ENCODE assay signal across 16 cellular contexts in the genomic region with DNA sequence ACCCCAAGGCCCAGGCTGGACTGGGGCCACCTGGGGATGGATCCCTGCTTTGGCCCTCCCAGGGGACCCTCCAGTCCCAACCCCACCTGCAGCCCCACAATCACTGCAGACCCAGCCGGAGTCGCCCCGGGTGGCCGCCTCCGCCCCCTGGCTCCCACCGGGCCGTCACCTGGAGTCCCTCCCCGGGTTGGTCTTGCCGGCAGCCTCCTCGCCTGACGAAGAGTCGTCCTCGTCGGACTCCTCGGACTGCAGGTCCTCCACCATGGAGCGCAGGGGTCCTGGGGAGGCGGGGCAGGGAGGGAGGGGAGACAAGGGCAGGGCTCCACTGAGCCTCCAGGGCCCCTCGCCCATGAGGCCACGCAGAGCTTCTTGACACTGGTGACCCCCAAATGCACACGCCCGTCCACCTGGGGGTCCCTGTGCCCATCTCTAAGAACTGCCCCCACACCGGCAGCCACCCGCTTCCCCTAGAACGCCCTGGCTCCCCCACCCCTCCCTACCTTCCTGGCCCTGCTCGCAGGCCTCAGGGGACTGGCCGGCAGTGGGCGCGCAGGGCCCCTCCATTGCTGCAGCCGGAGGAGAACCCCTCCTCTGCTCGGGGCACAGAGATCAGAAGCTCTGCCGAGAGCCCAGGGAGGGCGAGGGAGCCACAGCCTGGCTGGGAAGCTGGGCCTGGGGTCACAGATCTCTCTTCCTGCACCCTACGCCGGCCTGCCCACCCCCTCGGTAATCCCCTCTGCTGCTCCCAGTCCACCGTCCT.
DNase-seq lines count a peak whose midpoint lies in the region; ATAC-seq and TF ChIP-seq lines count a peak whose summit lies in the region.
"Had no signal": no experiment of that assay in that cellular context is flagged by ENCODE, and none has a peak within 500 bp of the region (broad histone marks: within the 10 kb centered on the region; RNA-seq: fewer than 3 reads in every experiment).

No MANE protein-coding gene starts in this region.

- H3K9me3 ChIP-seq in Caco-2 = no peaks in the 10 kb centered on the region
- no peaks in the 10 kb centered on the region for H3K9me3 ChIP-seq in WERI-Rb-1 (ENCODE audit: severe bottlenecking)
- H3K9me3 ChIP-seq in iPS-20b (ENCODE audit: insufficient read depth, low read depth, low read length) = no peaks in the 10 kb centered on the region

- POLR2A ChIA-PET in Caco-2 (lab: Charles Lee) = no interaction called here

- no peaks in the 10 kb centered on the region for H3K4me1 Mint-ChIP-seq in Caco-2 (ENCODE audit: low read depth, unreplicated experiment)
- peaks cover 7% of the 10 kb centered on the region for H3K4me1 Mint-ChIP-seq in osteocyte (ENCODE audit: unreplicated experiment)
- H3K4me1 Mint-ChIP-seq: activated naive CD8-positive, alpha-beta T cell treated with anti-CD3 and anti-CD28 coated beads for 36 hours had no signal

- H3K27me3 ChIP-seq in Caco-2 (replicated peaks; ENCODE audit: control insufficient read depth, insufficient read depth, low read length) (no peaks in the 10 kb centered on the region), WERI-Rb-1 (ENCODE audit: insufficient read depth, low read depth, severe bottlenecking) (no peaks in the 10 kb centered on the region), iPS-20b (ENCODE audit: insufficient read depth, low read length) (no peaks in the 10 kb centered on the region)

- H3K9me3 Mint-ChIP-seq in Caco-2 (ENCODE audit: unreplicated experiment) (no peaks in the 10 kb centered on the region), osteocyte (ENCODE audit: unreplicated experiment) (no peaks in the 10 kb centered on the region)
- H3K9me3 Mint-ChIP-seq: activated naive CD8-positive, alpha-beta T cell treated with anti-CD3 and anti-CD28 coated beads for 36 hours; central memory CD8-positive, alpha-beta T cell had no signal

- CTCF ChIA-PET in Caco-2 (lab: Charles Lee) = no interaction called here

- no peak for DNase-seq in Caco-2
- no peak for DNase-seq in WERI-Rb-1
- no peak for DNase-seq in osteocyte (ENCODE audit: extremely low spot score, unreplicated experiment)
- no peak for DNase-seq in stimulated activated naive CD4-positive, alpha-beta T cell (lab: John Stamatoyannopoulos, UW)
- no peak for DNase-seq in left lobe of liver (ENCODE audit: low spot score)
- DNase-seq: activated naive CD8-positive, alpha-beta T cell treated with anti-CD3 and anti-CD28 coated beads for 36 hours; Calu3; NCI-H2081 treated with DMSO at 0.1 percent for 48 hours; NCI-H748 treated with DMSO at 0.1 percent for 48 hours; RPMI8226; stimulated activated CD4-positive, alpha-beta T cell treated with anti-CD3 and anti-CD28 coated beads, Interleukin-2, amount 100 ng/mL, for 48 hours; T-helper 17 cell had no signal

- H3K27me3 Mint-ChIP-seq in Caco-2 (ENCODE audit: insufficient read depth, unreplicated experiment) (no peaks in the 10 kb centered on the region), osteocyte (ENCODE audit: unreplicated experiment) (no peaks in the 10 kb centered on the region)
- H3K27me3 Mint-ChIP-seq: activated naive CD8-positive, alpha-beta T cell treated with anti-CD3 and anti-CD28 coated beads for 36 hours; central memory CD8-positive, alpha-beta T cell; T-helper 17 cell had no signal

- intact Hi-C loops in Caco-2 (cut with micrococcal nuclease; ENCODE audit: unreplicated experiment) = no loop called here

- H3K27ac ChIP-seq in WERI-Rb-1 = peak overlapping the region; percentile 38; the same call in 1 of the 2 replicates
- H3K27ac ChIP-seq in iPS-20b (ENCODE audit: low read length) = peak overlapping the region; percentile 67

- H3K36me3 Mint-ChIP-seq in Caco-2 (ENCODE audit: insufficient read depth, unreplicated experiment) (peaks cover 37% of the 10 kb centered on the region), osteocyte (ENCODE audit: unreplicated experiment) (peaks cover 5% of the 10 kb centered on the region)

- H3K27ac Mint-ChIP-seq in Caco-2 (ENCODE audit: unreplicated experiment) = peak overlapping the region; percentile 84
- H3K27ac Mint-ChIP-seq in osteocyte (ENCODE audit: unreplicated experiment) = peak overlapping the region; percentile 57
- H3K27ac Mint-ChIP-seq: activated naive CD8-positive, alpha-beta T cell treated with anti-CD3 and anti-CD28 coated beads for 36 hours; T-helper 17 cell had no signal

- H3K9ac ChIP-seq in iPS-20b (ENCODE audit: low read depth, low read length) = no peak overlapping the region; the same call in 1 of the 2 replicates

- H3K36me3 ChIP-seq in Caco-2 (ENCODE audit: control insufficient read depth, insufficient read depth, low read length) = peaks cover 3% of the 10 kb centered on the region
- peaks cover 65% of the 10 kb centered on the region for H3K36me3 ChIP-seq in WERI-Rb-1
- H3K36me3 ChIP-seq in iPS-20b (ENCODE audit: insufficient read depth, low read depth, low read length) = peaks cover 10% of the 10 kb centered on the region

- H3K4me3 ChIP-seq in Caco-2 (ENCODE audit: low read depth, low read length) (no peak overlapping the region), WERI-Rb-1 (ENCODE audit: low read depth, low read length) (no peak overlapping the region), iPS-20b (ENCODE audit: low read length) (no peak overlapping the region; the same call in 1 of the 2 replicates)

- no peaks in the 10 kb centered on the region for H3K4me1 ChIP-seq in Caco-2
- peaks cover 8% of the 10 kb centered on the region; the same call in 1 of the 2 replicates for H3K4me1 ChIP-seq in iPS-20b (ENCODE audit: insufficient read depth, low read length)

- TF ChIP-seq POLR2A in GM18505 (IDR thresholded peaks at IDR 0.05; ENCODE audit: borderline replicate concordance, extremely low read depth, insufficient read depth, insufficient read length) = no peak

- H3K4me3 Mint-ChIP-seq in Caco-2 (ENCODE audit: unreplicated experiment) (no peak overlapping the region), osteocyte (ENCODE audit: unreplicated experiment) (no peak overlapping the region)
- H3K4me3 Mint-ChIP-seq: activated naive CD8-positive, alpha-beta T cell treated with anti-CD3 and anti-CD28 coated beads for 36 hours; central memory CD8-positive, alpha-beta T cell; T-helper 17 cell had no signal

- no peak for ATAC-seq in GM18505 (IDR thresholded peaks at IDR 0.05; ENCODE audit: unreplicated experiment)
- ATAC-seq in left lobe of liver = no peak
- ATAC-seq in HG03469 (IDR thresholded peaks at IDR 0.05; ENCODE audit: unreplicated experiment) = no peak
- ATAC-seq: T-helper 17 cell had no signal

- TF ChIP-seq CTCF in Caco-2 (IDR thresholded peaks at IDR 0.05; ENCODE audit: insufficient read depth in 1 of 2, low read depth in 1 of 2, low read length in 1 of 2, severe bottlenecking in 1 of 2, unreplicated experiment in 1 of 2) = no peak
- TF ChIP-seq CTCF in WERI-Rb-1 (IDR thresholded peaks at IDR 0.05; ENCODE audit: low read depth, low read length) = no peak
- no peak for TF ChIP-seq CTCF in osteocyte (IDR thresholded peaks at IDR 0.05)

- no TSS peak for BruUV-seq in Caco-2 (replicated peaks; lab: Mats Ljungman, UMichigan)
